ENCODE assay signal across 8 cellular contexts in the genomic region with DNA sequence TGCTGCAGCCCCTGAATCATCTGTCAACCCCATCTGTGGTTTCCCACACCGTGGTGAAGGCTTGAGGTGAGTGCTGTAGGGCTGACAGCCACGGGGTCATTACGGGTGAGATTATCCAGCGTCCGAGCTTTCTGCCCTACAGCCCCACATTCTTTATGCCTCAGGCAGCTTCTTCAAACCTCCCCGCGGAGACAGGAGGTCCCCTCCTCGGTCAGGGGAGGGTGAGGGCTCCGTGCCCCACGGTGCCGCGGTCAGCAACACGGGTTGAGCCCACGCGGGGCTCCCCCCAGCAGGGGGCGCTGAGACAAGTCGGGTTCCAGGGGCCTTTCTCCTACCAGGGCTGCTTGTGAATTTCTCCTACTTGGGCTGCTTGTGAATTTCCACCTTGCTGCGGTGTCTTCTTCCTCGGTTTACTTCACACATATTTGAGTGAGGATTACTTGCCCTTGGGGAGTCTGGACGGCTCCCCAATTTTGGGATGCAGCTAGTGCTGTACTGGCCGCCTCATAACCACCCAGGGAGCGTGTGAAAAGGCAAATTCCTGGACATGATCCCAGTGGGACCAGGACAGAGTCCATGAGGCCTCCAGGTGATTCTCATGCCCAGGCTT. TPM values are rescaled to one million over a fixed set of nuclear protein-coding genes. Genes with fewer than 3 reads are reported as not detected.
DNase-seq lines count a peak whose midpoint lies in the region; ATAC-seq and TF ChIP-seq lines count a peak whose summit lies in the region.

No MANE protein-coding gene starts in this region.

- H3K4me3 ChIP-seq in GM12865 (ENCODE audit: low read depth, low read length) (no peak overlapping the region), heart left ventricle (peak overlapping the region in 1 of 12 donors; percentile 14), smooth muscle cell (no peak overlapping the region)

- H3K9me3 ChIP-seq in heart left ventricle: no peaks in the 10 kb centered on the region
- H3K9me3 ChIP-seq in smooth muscle cell (replicated peaks; ENCODE audit: low read depth): no peaks in the 10 kb centered on the region

- no peak overlapping the region for H2AFZ ChIP-seq in smooth muscle cell (ENCODE audit: low read depth)

- H3K27me3 ChIP-seq in heart left ventricle (peaks cover 0 to 8% (median 0%) of the 10 kb centered on the region in 9 donors), smooth muscle cell (ENCODE audit: low read depth) (no peaks in the 10 kb centered on the region)

- H4K20me1 ChIP-seq in smooth muscle cell (ENCODE audit: low read depth): no peaks in the 10 kb centered on the region

- H3K27ac ChIP-seq in heart left ventricle (no peak overlapping the region), smooth muscle cell (ENCODE audit: low read depth) (no peak overlapping the region)

- no peaks in the 10 kb centered on the region for H3K36me3 ChIP-seq in heart left ventricle
- no peaks in the 10 kb centered on the region for H3K36me3 ChIP-seq in smooth muscle cell (ENCODE audit: low read depth)

- peak; percentile 42 to 79 (median 68) for ATAC-seq in heart left ventricle

- DNase-seq in GM12865 (ENCODE audit: low read depth) (peak; percentile 59), OCI-M1 (lab: John Stamatoyannopoulos, UW) (peak; percentile 7), heart left ventricle (peak in 3 of 5 donors; percentile 39 to 49 (median 49)), smooth muscle cell (lab: John Stamatoyannopoulos, UW; ENCODE audit: unreplicated experiment) (no peak), cortex of kidney (lab: John Stamatoyannopoulos, UW) (no peak), NCI-H1092 treated with DMSO at 0.1 percent for 48 hours (lab: John Stamatoyannopoulos, UW) (no peak), NCI-H1694 treated with DMSO at 0.1 percent for 48 hours (lab: John Stamatoyannopoulos, UW) (no peak)
- peak; percentile 44 for DNase-seq in activated T-helper 9 cell treated with anti-CD3 and anti-CD28 coated beads, Interleukin-2, amount 50 U/mL, for 16 hours (ENCODE audit: low read depth)

- no peak for TF ChIP-seq POLR2A in heart left ventricle (IDR thresholded peaks at IDR 0.05)

- H3K79me2 ChIP-seq in smooth muscle cell (ENCODE audit: low read depth): no peaks in the 10 kb centered on the region

- peak overlapping the region; percentile 9 for H3K4me2 ChIP-seq in smooth muscle cell

- H3K9ac ChIP-seq in smooth muscle cell (ENCODE audit: low read depth): no peak overlapping the region

- peaks cover 0 to 8% (median 0%) of the 10 kb centered on the region in 12 donors for H3K4me1 ChIP-seq in heart left ventricle
- no peaks in the 10 kb centered on the region for H3K4me1 ChIP-seq in smooth muscle cell (ENCODE audit: low read depth)

- 21 to 24% (median 23%) methylated on average over 22 of the region's 22 CpGs for WGBS in heart left ventricle, 4 donors
- WGBS in smooth muscle cell (ENCODE audit: low lambda C conversion rate): 35% methylated on average over 22 of the region's 22 CpGs

- intact Hi-C loops in heart left ventricle (cut with DNase I): loop anchor here in 1 of 10 donors (2.0 kb wide), 1 partner anchor 24 kb away; no protein-coding TSS in a partner anchor

- TF ChIP-seq CTCF in GM12865 (IDR thresholded peaks at IDR 0.05; ENCODE audit: insufficient read depth, low read depth, low read length, missing control alignments) (peak; percentile 77), heart left ventricle (IDR thresholded peaks at IDR 0.05) (peak; percentile 69 to 87 (median 80)), smooth muscle cell (IDR thresholded peaks at IDR 0.05; ENCODE audit: borderline replicate concordance, insufficient read depth, poor library complexity, severe bottlenecking) (peak; percentile 69)

- H3F3A ChIP-seq in smooth muscle cell (ENCODE audit: low read depth): no peaks in the 10 kb centered on the region

RNA-seq across cellular contexts. Expression of a gene that starts 18.1 kb away (rescaled TPM):
- total RNA-seq in heart left ventricle (under 1 TPM in 7 of 9 donors, not detected in 2; 0.12 to 0.75 (median 0.29) TPM), smooth muscle cell (not detected in 2 replicates)
- polyA plus RNA-seq in heart left ventricle (under 1 TPM; 0.08 to 0.23 TPM), smooth muscle cell (not detected in 2 replicates)

RNA-seq across cellular contexts. Expression of a gene that starts 48.9 kb away (rescaled TPM):
- total RNA-seq in heart left ventricle (100 to 1,000 TPM in 4 of 9 donors, 10 to 100 TPM in 5; 38.3 to 136 (median 88.7) TPM), smooth muscle cell (39.8 and 46.8 TPM in 2 replicates)
- polyA plus RNA-seq in heart left ventricle (10 to 100 TPM; 22.2 to 34.2 TPM), smooth muscle cell (29.1 and 29.3 TPM in 2 replicates)

RNA-seq across cellular contexts. Expression of a gene that starts 49.9 kb away (rescaled TPM):
- total RNA-seq in heart left ventricle (not detected), smooth muscle cell (not detected in 2 replicates)
- polyA plus RNA-seq in heart left ventricle (not detected), smooth muscle cell (not detected in 2 replicates)

Comparison
In these comparisons a context has a peak if more than half of its experiments do, and no peak if none do; other contexts are left out.
1. DNase-seq: peak in GM12865 (single experiment), OCI-M1 (single experiment), activated T-helper 9 cell treated with anti-CD3 and anti-CD28 coated beads, Interleukin-2, amount 50 U/mL, for 16 hours (single experiment) and heart left ventricle (3 of 5); none in smooth muscle cell (single experiment), cortex of kidney (single experiment), NCI-H1092 treated with DMSO at 0.1 percent for 48 hours (single experiment) and NCI-H1694 treated with DMSO at 0.1 percent for 48 hours (single experiment).
2. Peak in every context shown above with its lines, with median percentiles within 50 percentile points of each other: CTCF ChIP-seq.